Comparison of ENCODE assay signal across 1 cellular context in genomic region chr2:20506281-20506685, GRCh38.
TF ChIP-seq lines count a peak whose summit lies in the region.

No MANE protein-coding gene starts in this region.

TF ChIP-seq in HepG2, 621 proteins besides CTCF, POLR2A, EP300 and RAD21 (continued from another document and continues in another):
- TF ChIP-seq MYPOP (CRISPR knock-in tag; IDR thresholded peaks at IDR 0.05) (no peak), CBX1 (IDR thresholded peaks at IDR 0.05; ENCODE audit: low read depth) (no peak), NFATC3 (CRISPR knock-in tag; IDR thresholded peaks at IDR 0.05) (0 out of 2 replicates have a peak, but pooled peaks have one; percentile 64), PRDM4 (CRISPR knock-in tag; IDR thresholded peaks at IDR 0.05; ENCODE audit: borderline replicate concordance) (no peak), ZNF331 (CRISPR knock-in tag; IDR thresholded peaks at IDR 0.05) (0 out of 2 replicates have a peak, but pooled peaks have one; percentile 23), ZNF260 (CRISPR knock-in tag; IDR thresholded peaks at IDR 0.05; ENCODE audit: borderline replicate concordance, low read depth) (no peak), PREB (CRISPR knock-in tag; IDR thresholded peaks at IDR 0.05) (no peak), SMC3 (IDR thresholded peaks at IDR 0.05; ENCODE audit: low read length) (peak; percentile 72; the same call in 1 of the 2 replicates), ZNF17 (CRISPR knock-in tag; IDR thresholded peaks at IDR 0.05) (no peak), ZNF556 (CRISPR knock-in tag; IDR thresholded peaks at IDR 0.05; ENCODE audit: borderline replicate concordance) (no peak), EEA1 (CRISPR knock-in tag; IDR thresholded peaks at IDR 0.05; ENCODE audit: borderline replicate concordance) (no peak), ZNF20 (CRISPR knock-in tag; IDR thresholded peaks at IDR 0.05) (no peak), HMG20B (CRISPR knock-in tag; conservative IDR thresholded peaks at IDR 0.05) (no peak), ZNF552 (CRISPR knock-in tag; IDR thresholded peaks at IDR 0.05; ENCODE audit: borderline replicate concordance) (no peak), ZNF619 (CRISPR knock-in tag; IDR thresholded peaks at IDR 0.05) (0 out of 2 replicates have a peak, but pooled peaks have one; percentile 67), PRDM15 (CRISPR knock-in tag; IDR thresholded peaks at IDR 0.05) (no peak), IRF2 (CRISPR knock-in tag; IDR thresholded peaks at IDR 0.05) (peak; percentile 42; the same call in 1 of the 2 replicates), ZBTB7B (CRISPR knock-in tag; IDR thresholded peaks at IDR 0.05) (peak; percentile 56), SIN3A (IDR thresholded peaks at IDR 0.05; ENCODE audit: borderline replicate concordance, low read depth, low read length) (no peak), HNF4A (CRISPR knock-in tag; IDR thresholded peaks at IDR 0.05) (peak; percentile 57), HIVEP1 (CRISPR knock-in tag; IDR thresholded peaks at IDR 0.05) (no peak; the same call in 1 of the 2 replicates), SP2 (CRISPR knock-in tag; IDR thresholded peaks at IDR 0.05) (no peak), SP5 (CRISPR knock-in tag; IDR thresholded peaks at IDR 0.05; ENCODE audit: borderline replicate concordance, low read depth) (no peak), IKZF5 (CRISPR knock-in tag; IDR thresholded peaks at IDR 0.05) (peak; percentile 61; the same call in 1 of the 2 replicates), ZNF704 (CRISPR knock-in tag; IDR thresholded peaks at IDR 0.05; ENCODE audit: borderline replicate concordance) (no peak), ZNF800 (CRISPR knock-in tag; IDR thresholded peaks at IDR 0.05) (0 out of 2 replicates have a peak, but pooled peaks have one; percentile 58), ATF7 (IDR thresholded peaks at IDR 0.05) (no peak), ATF7 (CRISPR knock-in tag; IDR thresholded peaks at IDR 0.05) (no peak), HBP1 (CRISPR knock-in tag; IDR thresholded peaks at IDR 0.05; ENCODE audit: low read depth) (no peak), ZNF275 (CRISPR knock-in tag; IDR thresholded peaks at IDR 0.05; ENCODE audit: borderline replicate concordance) (no peak), PATZ1 (CRISPR knock-in tag; IDR thresholded peaks at IDR 0.05) (no peak), AHDC1 (CRISPR knock-in tag; IDR thresholded peaks at IDR 0.05; ENCODE audit: borderline replicate concordance) (peak; percentile 70; the same call in 1 of the 2 replicates)
